ENCODE assay signal across 1 cellular context in the genomic region with DNA sequence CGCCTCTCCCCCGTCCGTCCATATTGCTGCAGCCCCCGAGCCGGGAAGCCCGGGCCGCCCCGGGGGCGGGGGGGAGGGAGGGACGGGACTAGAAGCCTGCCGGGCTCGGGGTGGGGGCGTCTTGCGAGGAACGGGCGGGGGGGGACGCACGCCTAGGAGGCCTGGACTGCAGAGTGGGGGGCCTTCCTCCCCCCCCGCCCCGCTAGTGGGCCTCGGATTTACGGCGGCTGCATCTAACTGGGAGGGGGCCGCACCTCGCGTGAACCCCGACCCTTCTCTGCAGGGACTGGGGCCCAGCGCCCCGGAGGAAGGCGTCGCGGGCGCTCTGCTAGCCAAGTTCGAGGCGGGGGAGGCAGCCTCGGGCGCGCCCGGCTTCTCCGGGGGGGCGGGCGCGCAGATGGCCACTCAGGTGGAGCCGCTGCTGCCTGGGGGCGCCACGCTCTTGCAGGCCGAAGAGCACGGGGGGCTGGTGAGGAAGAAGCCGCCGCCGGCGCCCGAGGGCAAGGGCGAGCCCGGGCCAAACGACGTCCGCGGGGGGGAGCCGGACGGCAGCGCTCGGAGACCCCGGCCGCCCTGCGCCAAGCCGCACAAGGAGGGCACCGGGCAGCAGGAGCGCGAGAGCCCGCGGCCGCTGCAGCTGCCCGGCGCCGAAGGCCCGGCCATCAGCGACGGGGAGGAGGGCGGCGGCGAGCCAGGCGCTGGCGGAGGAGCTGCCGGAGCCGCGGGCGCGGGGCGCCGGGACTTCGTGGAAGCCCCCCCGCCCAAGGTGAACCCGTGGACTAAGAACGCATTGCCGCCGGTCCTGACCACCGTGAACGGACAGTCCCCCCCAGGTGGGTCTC.
TF ChIP-seq lines count a peak whose summit lies in the region.

A gene (plus strand): TSS at position 17 of the 842 bp plus-strand sequence. CDS start 381 bp downstream, at position 398.

TF ChIP-seq in HEK293, 187 proteins besides CTCF, POLR2A, EP300 and RAD21 (continued from another document and continues in another):
- TF ChIP-seq, protein P1, sequence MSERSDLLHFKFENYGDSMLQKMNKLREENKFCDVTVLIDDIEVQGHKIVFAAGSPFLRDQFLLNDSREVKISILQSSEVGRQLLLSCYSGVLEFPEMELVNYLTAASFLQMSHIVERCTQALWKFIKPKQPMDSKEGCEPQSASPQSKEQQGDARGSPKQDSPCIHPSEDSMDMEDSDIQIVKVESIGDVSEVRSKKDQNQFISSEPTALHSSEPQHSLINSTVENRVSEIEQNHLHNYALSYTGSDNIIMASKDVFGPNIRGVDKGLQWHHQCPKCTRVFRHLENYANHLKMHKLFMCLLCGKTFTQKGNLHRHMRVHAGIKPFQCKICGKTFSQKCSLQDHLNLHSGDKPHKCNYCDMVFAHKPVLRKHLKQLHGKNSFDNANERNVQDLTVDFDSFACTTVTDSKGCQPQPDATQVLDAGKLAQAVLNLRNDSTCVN (tag by site-specific recombination; optimal IDR thresholded peaks at IDR 0.05): peak; percentile 38
- TF ChIP-seq ZFHX2 (tag by site-specific recombination; conservative IDR thresholded peaks at IDR 0.05) (peak; percentile 64), ZNF341 (tag by site-specific recombination; IDR thresholded peaks at IDR 0.05; ENCODE audit: low read depth) (no peak), ZNF350 (tag by site-specific recombination; IDR thresholded peaks at IDR 0.05) (no peak), ZNF354C (tag by site-specific recombination; IDR thresholded peaks at IDR 0.05; ENCODE audit: borderline replicate concordance, low read depth) (no peak), SP3 (tag by site-specific recombination; IDR thresholded peaks at IDR 0.05) (no peak), FEZF1 (tag by site-specific recombination; IDR thresholded peaks at IDR 0.05) (no peak), SCRT1 (tag by site-specific recombination; IDR thresholded peaks at IDR 0.05; ENCODE audit: borderline replicate concordance) (no peak), ZNF660 (tag by site-specific recombination; IDR thresholded peaks at IDR 0.05) (0 out of 2 replicates have a peak, but pooled peaks have one; percentile 8), ZNF223 (tag by site-specific recombination; IDR thresholded peaks at IDR 0.05) (no peak), ZNF138 (tag by site-specific recombination; IDR thresholded peaks at IDR 0.05; ENCODE audit: borderline replicate concordance) (no peak), ZNF157 (tag by site-specific recombination; IDR thresholded peaks at IDR 0.05) (no peak), ZNF544 (tag by site-specific recombination; IDR thresholded peaks at IDR 0.05) (no peak), KLF16 (tag by site-specific recombination; IDR thresholded peaks at IDR 0.05) (no peak), ZNF37A (tag by site-specific recombination; IDR thresholded peaks at IDR 0.05) (no peak), GLIS1 (tag by site-specific recombination; IDR thresholded peaks at IDR 0.05) (peak; percentile 86), ZNF292 (tag by site-specific recombination; IDR thresholded peaks at IDR 0.05; ENCODE audit: borderline replicate concordance, low read depth) (no peak), EGR2 (tag by site-specific recombination; IDR thresholded peaks at IDR 0.05; ENCODE audit: low read depth) (peak; percentile 66), ZNF514 (tag by site-specific recombination; IDR thresholded peaks at IDR 0.05) (no peak), KLF1 (tag by site-specific recombination; IDR thresholded peaks at IDR 0.05) (no peak), ZBTB8A (tag by site-specific recombination; IDR thresholded peaks at IDR 0.05) (peak; percentile 68), ZNF132 (tag by site-specific recombination; IDR thresholded peaks at IDR 0.05; ENCODE audit: borderline replicate concordance) (no peak), ZNF404 (tag by site-specific recombination; IDR thresholded peaks at IDR 0.05) (no peak), ZFP41 (tag by site-specific recombination; IDR thresholded peaks at IDR 0.05; ENCODE audit: borderline replicate concordance) (no peak), ZNF324 (tag by site-specific recombination; IDR thresholded peaks at IDR 0.05) (no peak), ZNF202 (tag by site-specific recombination; IDR thresholded peaks at IDR 0.05; ENCODE audit: borderline replicate concordance) (no peak), ZNF707 (tag by site-specific recombination; IDR thresholded peaks at IDR 0.05) (no peak), ZNF785 (tag by site-specific recombination; IDR thresholded peaks at IDR 0.05) (no peak), ZSCAN16 (tag by site-specific recombination; IDR thresholded peaks at IDR 0.05) (no peak), ZNF549 (tag by site-specific recombination; IDR thresholded peaks at IDR 0.05) (no peak), MEIS1 (CRISPR knock-in tag; IDR thresholded peaks at IDR 0.05; ENCODE audit: borderline replicate concordance) (no peak), ZNF768 (tag by site-specific recombination; IDR thresholded peaks at IDR 0.05) (no peak), SP7 (tag by site-specific recombination; IDR thresholded peaks at IDR 0.05) (no peak), ZNF560 (tag by site-specific recombination; IDR thresholded peaks at IDR 0.05; ENCODE audit: borderline replicate concordance) (no peak), GFI1B (tag by site-specific recombination; IDR thresholded peaks at IDR 0.05) (0 out of 2 replicates have a peak, but pooled peaks have one; percentile 20), ZNF654 (tag by site-specific recombination; IDR thresholded peaks at IDR 0.05; ENCODE audit: low read depth) (no peak), ZNF311 (tag by site-specific recombination; IDR thresholded peaks at IDR 0.05; ENCODE audit: borderline replicate concordance) (no peak), ZNF274 (IDR thresholded peaks at IDR 0.05; ENCODE audit: low read length) (no peak), ZNF274 (tag by site-specific recombination; IDR thresholded peaks at IDR 0.05; ENCODE audit: borderline replicate concordance) (no peak), ZNF133 (tag by site-specific recombination; IDR thresholded peaks at IDR 0.05) (no peak), OSR2 (tag by site-specific recombination; IDR thresholded peaks at IDR 0.05) (no peak), ZNF530 (tag by site-specific recombination; IDR thresholded peaks at IDR 0.05; ENCODE audit: low read depth) (no peak), ZNF24 (tag by site-specific recombination; IDR thresholded peaks at IDR 0.05) (no peak), ZNF777 (tag by site-specific recombination; IDR thresholded peaks at IDR 0.05; ENCODE audit: borderline replicate concordance) (no peak), KLF7 (tag by site-specific recombination; IDR thresholded peaks at IDR 0.05; ENCODE audit: borderline replicate concordance) (no peak), ZNF585B (tag by site-specific recombination; IDR thresholded peaks at IDR 0.05) (no peak), TCF7L2 (IDR thresholded peaks at IDR 0.05; ENCODE audit: borderline replicate concordance, low read depth, low read length) (no peak)
- TF ChIP-seq, protein P2, sequence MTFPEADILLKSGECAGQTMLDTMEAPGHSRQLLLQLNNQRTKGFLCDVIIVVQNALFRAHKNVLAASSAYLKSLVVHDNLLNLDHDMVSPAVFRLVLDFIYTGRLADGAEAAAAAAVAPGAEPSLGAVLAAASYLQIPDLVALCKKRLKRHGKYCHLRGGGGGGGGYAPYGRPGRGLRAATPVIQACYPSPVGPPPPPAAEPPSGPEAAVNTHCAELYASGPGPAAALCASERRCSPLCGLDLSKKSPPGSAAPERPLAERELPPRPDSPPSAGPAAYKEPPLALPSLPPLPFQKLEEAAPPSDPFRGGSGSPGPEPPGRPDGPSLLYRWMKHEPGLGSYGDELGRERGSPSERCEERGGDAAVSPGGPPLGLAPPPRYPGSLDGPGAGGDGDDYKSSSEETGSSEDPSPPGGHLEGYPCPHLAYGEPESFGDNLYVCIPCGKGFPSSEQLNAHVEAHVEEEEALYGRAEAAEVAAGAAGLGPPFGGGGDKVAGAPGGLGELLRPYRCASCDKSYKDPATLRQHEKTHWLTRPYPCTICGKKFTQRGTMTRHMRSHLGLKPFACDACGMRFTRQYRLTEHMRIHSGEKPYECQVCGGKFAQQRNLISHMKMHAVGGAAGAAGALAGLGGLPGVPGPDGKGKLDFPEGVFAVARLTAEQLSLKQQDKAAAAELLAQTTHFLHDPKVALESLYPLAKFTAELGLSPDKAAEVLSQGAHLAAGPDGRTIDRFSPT (tag by site-specific recombination; IDR thresholded peaks at IDR 0.05): no peak
- TF ChIP-seq, protein P3, sequence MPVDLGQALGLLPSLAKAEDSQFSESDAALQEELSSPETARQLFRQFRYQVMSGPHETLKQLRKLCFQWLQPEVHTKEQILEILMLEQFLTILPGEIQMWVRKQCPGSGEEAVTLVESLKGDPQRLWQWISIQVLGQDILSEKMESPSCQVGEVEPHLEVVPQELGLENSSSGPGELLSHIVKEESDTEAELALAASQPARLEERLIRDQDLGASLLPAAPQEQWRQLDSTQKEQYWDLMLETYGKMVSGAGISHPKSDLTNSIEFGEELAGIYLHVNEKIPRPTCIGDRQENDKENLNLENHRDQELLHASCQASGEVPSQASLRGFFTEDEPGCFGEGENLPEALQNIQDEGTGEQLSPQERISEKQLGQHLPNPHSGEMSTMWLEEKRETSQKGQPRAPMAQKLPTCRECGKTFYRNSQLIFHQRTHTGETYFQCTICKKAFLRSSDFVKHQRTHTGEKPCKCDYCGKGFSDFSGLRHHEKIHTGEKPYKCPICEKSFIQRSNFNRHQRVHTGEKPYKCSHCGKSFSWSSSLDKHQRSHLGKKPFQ (tag by site-specific recombination; IDR thresholded peaks at IDR 0.05): no peak
- TF ChIP-seq, protein P4, sequence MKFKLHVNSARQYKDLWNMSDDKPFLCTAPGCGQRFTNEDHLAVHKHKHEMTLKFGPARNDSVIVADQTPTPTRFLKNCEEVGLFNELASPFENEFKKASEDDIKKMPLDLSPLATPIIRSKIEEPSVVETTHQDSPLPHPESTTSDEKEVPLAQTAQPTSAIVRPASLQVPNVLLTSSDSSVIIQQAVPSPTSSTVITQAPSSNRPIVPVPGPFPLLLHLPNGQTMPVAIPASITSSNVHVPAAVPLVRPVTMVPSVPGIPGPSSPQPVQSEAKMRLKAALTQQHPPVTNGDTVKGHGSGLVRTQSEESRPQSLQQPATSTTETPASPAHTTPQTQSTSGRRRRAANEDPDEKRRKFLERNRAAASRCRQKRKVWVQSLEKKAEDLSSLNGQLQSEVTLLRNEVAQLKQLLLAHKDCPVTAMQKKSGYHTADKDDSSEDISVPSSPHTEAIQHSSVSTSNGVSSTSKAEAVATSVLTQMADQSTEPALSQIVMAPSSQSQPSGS (tag by site-specific recombination; IDR thresholded peaks at IDR 0.05; ENCODE audit: low read depth): no peak
- TF ChIP-seq, protein P5, sequence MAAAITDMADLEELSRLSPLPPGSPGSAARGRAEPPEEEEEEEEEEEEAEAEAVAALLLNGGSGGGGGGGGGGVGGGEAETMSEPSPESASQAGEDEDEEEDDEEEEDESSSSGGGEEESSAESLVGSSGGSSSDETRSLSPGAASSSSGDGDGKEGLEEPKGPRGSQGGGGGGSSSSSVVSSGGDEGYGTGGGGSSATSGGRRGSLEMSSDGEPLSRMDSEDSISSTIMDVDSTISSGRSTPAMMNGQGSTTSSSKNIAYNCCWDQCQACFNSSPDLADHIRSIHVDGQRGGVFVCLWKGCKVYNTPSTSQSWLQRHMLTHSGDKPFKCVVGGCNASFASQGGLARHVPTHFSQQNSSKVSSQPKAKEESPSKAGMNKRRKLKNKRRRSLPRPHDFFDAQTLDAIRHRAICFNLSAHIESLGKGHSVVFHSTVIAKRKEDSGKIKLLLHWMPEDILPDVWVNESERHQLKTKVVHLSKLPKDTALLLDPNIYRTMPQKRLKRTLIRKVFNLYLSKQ (tag by site-specific recombination; IDR thresholded peaks at IDR 0.05; ENCODE audit: borderline replicate concordance): no peak
- TF ChIP-seq, protein P6, sequence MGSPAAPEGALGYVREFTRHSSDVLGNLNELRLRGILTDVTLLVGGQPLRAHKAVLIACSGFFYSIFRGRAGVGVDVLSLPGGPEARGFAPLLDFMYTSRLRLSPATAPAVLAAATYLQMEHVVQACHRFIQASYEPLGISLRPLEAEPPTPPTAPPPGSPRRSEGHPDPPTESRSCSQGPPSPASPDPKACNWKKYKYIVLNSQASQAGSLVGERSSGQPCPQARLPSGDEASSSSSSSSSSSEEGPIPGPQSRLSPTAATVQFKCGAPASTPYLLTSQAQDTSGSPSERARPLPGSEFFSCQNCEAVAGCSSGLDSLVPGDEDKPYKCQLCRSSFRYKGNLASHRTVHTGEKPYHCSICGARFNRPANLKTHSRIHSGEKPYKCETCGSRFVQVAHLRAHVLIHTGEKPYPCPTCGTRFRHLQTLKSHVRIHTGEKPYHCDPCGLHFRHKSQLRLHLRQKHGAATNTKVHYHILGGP (tag by site-specific recombination; IDR thresholded peaks at IDR 0.05): no peak
- TF ChIP-seq, protein P7, sequence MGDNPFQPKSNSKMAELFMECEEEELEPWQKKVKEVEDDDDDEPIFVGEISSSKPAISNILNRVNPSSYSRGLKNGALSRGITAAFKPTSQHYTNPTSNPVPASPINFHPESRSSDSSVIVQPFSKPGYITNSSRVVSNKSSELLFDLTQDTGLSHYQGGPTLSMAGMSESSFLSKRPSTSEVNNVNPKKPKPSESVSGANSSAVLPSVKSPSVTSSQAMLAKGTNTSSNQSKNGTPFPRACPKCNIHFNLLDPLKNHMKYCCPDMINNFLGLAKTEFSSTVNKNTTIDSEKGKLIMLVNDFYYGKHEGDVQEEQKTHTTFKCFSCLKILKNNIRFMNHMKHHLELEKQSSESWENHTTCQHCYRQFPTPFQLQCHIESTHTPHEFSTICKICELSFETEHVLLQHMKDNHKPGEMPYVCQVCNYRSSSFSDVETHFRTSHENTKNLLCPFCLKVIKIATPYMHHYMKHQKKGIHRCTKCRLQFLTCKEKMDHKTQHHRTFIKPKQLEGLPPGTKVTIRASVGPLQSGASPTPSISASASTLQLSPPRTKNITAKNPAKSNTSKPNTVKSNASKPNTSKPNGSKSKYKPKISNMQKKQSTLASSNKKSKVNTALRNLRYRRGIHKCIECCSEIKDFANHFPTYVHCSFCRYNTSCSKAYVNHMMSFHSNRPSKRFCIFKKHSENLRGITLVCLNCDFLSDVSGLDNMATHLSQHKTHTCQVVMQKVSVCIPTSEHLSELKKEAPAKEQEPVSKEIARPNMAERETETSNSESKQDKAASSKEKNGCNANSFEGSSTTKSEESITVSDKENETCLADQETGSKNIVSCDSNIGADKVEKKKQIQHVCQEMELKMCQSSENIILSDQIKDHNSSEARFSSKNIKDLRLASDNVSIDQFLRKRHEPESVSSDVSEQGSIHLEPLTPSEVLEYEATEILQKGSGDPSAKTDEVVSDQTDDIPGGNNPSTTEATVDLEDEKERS (tag by site-specific recombination; IDR thresholded peaks at IDR 0.05): no peak
- TF ChIP-seq, protein P8, sequence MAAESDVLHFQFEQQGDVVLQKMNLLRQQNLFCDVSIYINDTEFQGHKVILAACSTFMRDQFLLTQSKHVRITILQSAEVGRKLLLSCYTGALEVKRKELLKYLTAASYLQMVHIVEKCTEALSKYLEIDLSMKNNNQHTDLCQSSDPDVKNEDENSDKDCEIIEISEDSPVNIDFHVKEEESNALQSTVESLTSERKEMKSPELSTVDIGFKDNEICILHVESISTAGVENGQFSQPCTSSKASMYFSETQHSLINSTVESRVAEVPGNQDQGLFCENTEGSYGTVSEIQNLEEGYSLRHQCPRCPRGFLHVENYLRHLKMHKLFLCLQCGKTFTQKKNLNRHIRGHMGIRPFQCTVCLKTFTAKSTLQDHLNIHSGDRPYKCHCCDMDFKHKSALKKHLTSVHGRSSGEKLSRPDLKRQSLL (tag by site-specific recombination; IDR thresholded peaks at IDR 0.05): no peak
- TF ChIP-seq, protein P9, sequence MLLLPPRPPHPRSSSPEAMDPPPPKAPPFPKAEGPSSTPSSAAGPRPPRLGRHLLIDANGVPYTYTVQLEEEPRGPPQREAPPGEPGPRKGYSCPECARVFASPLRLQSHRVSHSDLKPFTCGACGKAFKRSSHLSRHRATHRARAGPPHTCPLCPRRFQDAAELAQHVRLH (tag by site-specific recombination; IDR thresholded peaks at IDR 0.05): no peak
